In genomic region chr1:25617626-25618432, GRCh38 we compare ENCODE assay signal across 8 cellular contexts. TPM values are rescaled to one million over a fixed set of nuclear protein-coding genes. Genes with fewer than 3 reads are reported as not detected.
A peak's percentile ranks its signal among the peaks of the same experiment; 100 is the strongest.
DNase-seq lines count a peak whose midpoint lies in the region; ATAC-seq and TF ChIP-seq lines count a peak whose summit lies in the region.

No MANE protein-coding gene starts in this region.

- POLR2A ChIA-PET in activated CD4-positive, alpha-beta T cell treated with anti-CD3 and anti-CD28 coated beads for 36 hours (lab: Charles Lee), result interaction anchor here (2.5 kb wide), 1 partner anchor 58 kb away, joined by 17 read pairs; no protein-coding TSS in a partner anchor

- DNase-seq in activated CD4-positive, alpha-beta T cell treated with anti-CD3 and anti-CD28 coated beads for 36 hours, result peak; percentile 35
- DNase-seq in activated CD4-positive, alpha-beta T cell treated with anti-CD3 and anti-CD28 coated beads, Interleukin-2, amount 50 U/mL, for 4 hours, result no peak
- DNase-seq in GM20000 (ENCODE audit: low spot score), result no peak
- no peak for DNase-seq in D341Med (ENCODE audit: low spot score)

- H3K4me3 Mint-ChIP-seq in activated CD4-positive, alpha-beta T cell treated with anti-CD3 and anti-CD28 coated beads for 36 hours, result peak overlapping the region; percentile 76
- peak overlapping the region; percentile 90 for H3K4me3 Mint-ChIP-seq in activated naive CD4-positive, alpha-beta T cell treated with anti-CD3 and anti-CD28 coated beads, Interleukin-2, amount 50 U/mL, for 24 hours
- peak overlapping the region; percentile 86 for H3K4me3 Mint-ChIP-seq in stimulated activated memory B cell treated with anti-CD40 and anti-IgM and Interleukin-4, amounts not matched to agents 10 μg/mL and 1 μg/mL and 100 μg/mL, for 72 hours

- H3K9me3 ChIP-seq in iPS-15b (ENCODE audit: control insufficient read depth, insufficient read depth, low read length), result no peaks in the 10 kb centered on the region

- no peaks in the 10 kb centered on the region for H3K9me3 Mint-ChIP-seq in activated CD4-positive, alpha-beta T cell treated with anti-CD3 and anti-CD28 coated beads for 36 hours (ENCODE audit: low read depth)
- H3K9me3 Mint-ChIP-seq in activated naive CD4-positive, alpha-beta T cell treated with anti-CD3 and anti-CD28 coated beads, Interleukin-2, amount 50 U/mL, for 24 hours, result no peaks in the 10 kb centered on the region
- no peaks in the 10 kb centered on the region for H3K9me3 Mint-ChIP-seq in stimulated activated memory B cell treated with anti-CD40 and anti-IgM and Interleukin-4, amounts not matched to agents 10 μg/mL and 1 μg/mL and 100 μg/mL, for 72 hours

- peaks cover 66% of the 10 kb centered on the region for H3K4me1 Mint-ChIP-seq in activated CD4-positive, alpha-beta T cell treated with anti-CD3 and anti-CD28 coated beads for 36 hours
- peaks cover 66% of the 10 kb centered on the region for H3K4me1 Mint-ChIP-seq in activated naive CD4-positive, alpha-beta T cell treated with anti-CD3 and anti-CD28 coated beads, Interleukin-2, amount 50 U/mL, for 24 hours
- H3K4me1 Mint-ChIP-seq in stimulated activated memory B cell treated with anti-CD40 and anti-IgM and Interleukin-4, amounts not matched to agents 10 μg/mL and 1 μg/mL and 100 μg/mL, for 72 hours, result peaks cover 50% of the 10 kb centered on the region

- no peak for TF ChIP-seq CTCF in GM20000 (IDR thresholded peaks at IDR 0.05; ENCODE audit: extremely low read depth, missing control alignments)

- intact Hi-C loops in activated CD4-positive, alpha-beta T cell treated with anti-CD3 and anti-CD28 coated beads for 36 hours (cut with DNase I, micrococcal nuclease), result loop anchor here (1.0 to 5.0 kb wide), 4 partner anchors 24 to 179 kb away; no protein-coding TSS in a partner anchor

- CTCF ChIA-PET in activated CD4-positive, alpha-beta T cell treated with anti-CD3 and anti-CD28 coated beads for 36 hours (lab: Charles Lee), result interaction anchor here (0.7 to 10.0 kb wide), 19 partner anchors 9 to 192 kb away, joined by 3 to 91 read pairs (median 7); no protein-coding TSS in a partner anchor

- ATAC-seq in activated CD4-positive, alpha-beta T cell treated with anti-CD3 and anti-CD28 coated beads for 36 hours, result no peak
- no peak for ATAC-seq in stimulated activated memory B cell treated with anti-CD40 and anti-IgM and Interleukin-4, amounts not matched to agents 10 μg/mL and 1 μg/mL and 100 μg/mL, for 72 hours
- ATAC-seq in GM18870 (IDR thresholded peaks at IDR 0.05; ENCODE audit: unreplicated experiment), result no peak

- peaks cover 8% of the 10 kb centered on the region for H3K27me3 Mint-ChIP-seq in activated CD4-positive, alpha-beta T cell treated with anti-CD3 and anti-CD28 coated beads for 36 hours
- no peaks in the 10 kb centered on the region for H3K27me3 Mint-ChIP-seq in activated naive CD4-positive, alpha-beta T cell treated with anti-CD3 and anti-CD28 coated beads, Interleukin-2, amount 50 U/mL, for 24 hours
- peaks cover 39% of the 10 kb centered on the region for H3K27me3 Mint-ChIP-seq in stimulated activated memory B cell treated with anti-CD40 and anti-IgM and Interleukin-4, amounts not matched to agents 10 μg/mL and 1 μg/mL and 100 μg/mL, for 72 hours

- H3K36me3 ChIP-seq in iPS-15b (ENCODE audit: control insufficient read depth, insufficient read depth, low read length), result no peaks in the 10 kb centered on the region

- peak overlapping the region; percentile 27 for H3K4me3 ChIP-seq in iPS-15b (ENCODE audit: low read depth, low read length)

- no peaks in the 10 kb centered on the region for H3K36me3 Mint-ChIP-seq in activated CD4-positive, alpha-beta T cell treated with anti-CD3 and anti-CD28 coated beads for 36 hours (ENCODE audit: low read depth)
- H3K36me3 Mint-ChIP-seq in activated naive CD4-positive, alpha-beta T cell treated with anti-CD3 and anti-CD28 coated beads, Interleukin-2, amount 50 U/mL, for 24 hours, result no peaks in the 10 kb centered on the region
- H3K36me3 Mint-ChIP-seq in stimulated activated memory B cell treated with anti-CD40 and anti-IgM and Interleukin-4, amounts not matched to agents 10 μg/mL and 1 μg/mL and 100 μg/mL, for 72 hours, result no peaks in the 10 kb centered on the region

- H3K27me3 ChIP-seq in iPS-15b (ENCODE audit: control insufficient read depth, insufficient read depth, low read length), result peaks cover 27% of the 10 kb centered on the region

- no peak overlapping the region for H3K9ac ChIP-seq in iPS-15b (ENCODE audit: low read depth, low read length)

- H3K4me1 ChIP-seq in iPS-15b (ENCODE audit: control insufficient read depth, insufficient read depth, low read length), result peaks cover 11% of the 10 kb centered on the region

- peak overlapping the region; percentile 58 for H3K27ac Mint-ChIP-seq in activated CD4-positive, alpha-beta T cell treated with anti-CD3 and anti-CD28 coated beads for 36 hours
- H3K27ac Mint-ChIP-seq in activated naive CD4-positive, alpha-beta T cell treated with anti-CD3 and anti-CD28 coated beads, Interleukin-2, amount 50 U/mL, for 24 hours, result peak overlapping the region; percentile 92
- no peak overlapping the region for H3K27ac Mint-ChIP-seq in stimulated activated memory B cell treated with anti-CD40 and anti-IgM and Interleukin-4, amounts not matched to agents 10 μg/mL and 1 μg/mL and 100 μg/mL, for 72 hours

RNA-seq across cellular contexts. Expression of gene MAN1C1, which starts 1.2 kb away (rescaled TPM):
- 10 to 100 TPM in 1 of 2 experiments, 1 to 10 TPM in 1; 10.0 to 10.1 TPM for total RNA-seq in activated CD4-positive, alpha-beta T cell treated with anti-CD3 and anti-CD28 coated beads for 36 hours
